18 cellular contexts compared by ENCODE assay signal in genomic region chr10:24153016-24153415, GRCh38. TPM values are rescaled to one million over a fixed set of nuclear protein-coding genes. Genes with fewer than 3 reads are reported as not detected.
A peak's percentile ranks its signal among the peaks of the same experiment; 100 is the strongest.
DNase-seq lines count a peak whose midpoint lies in the region; ATAC-seq and TF ChIP-seq lines count a peak whose summit lies in the region.
"Had no signal": no experiment of that assay in that cellular context is flagged by ENCODE, and none has a peak within 500 bp of the region (broad histone marks: within the 10 kb centered on the region; RNA-seq: fewer than 3 reads in every experiment).

No MANE protein-coding gene starts in this region.

- TF ChIP-seq POLR2A in gastroesophageal sphincter (IDR thresholded peaks at IDR 0.05), result no peak

- WGBS in gastroesophageal sphincter (ENCODE audit: low coverage in 1 of 2), 2 donors, result 59 to 78% methylated on average over 3 of the region's 3 CpGs

- no peak overlapping the region for H3K4me2 ChIP-seq in parathyroid adenoma (ENCODE audit: low read length)

- H3K9ac ChIP-seq in parathyroid adenoma, result no peak overlapping the region

- no peak for TF ChIP-seq EP300 in gastroesophageal sphincter (IDR thresholded peaks at IDR 0.05)

- H3K27me3 ChIP-seq in parathyroid adenoma (ENCODE audit: control insufficient read depth, insufficient read depth, low read length) (no peaks in the 10 kb centered on the region), gastroesophageal sphincter (no peaks in the 10 kb centered on the region)
- H3K27me3 ChIP-seq: Peyer's patch had no signal

- H3K4me1 ChIP-seq in parathyroid adenoma, result peaks cover 3% of the 10 kb centered on the region
- no peaks in the 10 kb centered on the region for H3K4me1 ChIP-seq in gastroesophageal sphincter
- H3K4me1 ChIP-seq: Peyer's patch had no signal

- no peaks in the 10 kb centered on the region for H3K79me2 ChIP-seq in parathyroid adenoma

- H2AFZ ChIP-seq in parathyroid adenoma, result peak overlapping the region; percentile 27

- H3K36me3 ChIP-seq in parathyroid adenoma (ENCODE audit: control insufficient read depth, insufficient read depth, low read length) (no peaks in the 10 kb centered on the region), gastroesophageal sphincter (no peaks in the 10 kb centered on the region)
- H3K36me3 ChIP-seq: Peyer's patch had no signal

- H3K27ac ChIP-seq in VCaP (peak overlapping the region; percentile 24), parathyroid adenoma (no peak overlapping the region), gastroesophageal sphincter (no peak overlapping the region)
- H3K27ac ChIP-seq: Peyer's patch had no signal

- H3K9me3 ChIP-seq in parathyroid adenoma (ENCODE audit: control insufficient read depth, low read length), result no peaks in the 10 kb centered on the region
- peaks cover 0 to 18% (median 0%) of the 10 kb centered on the region in 3 donors for H3K9me3 ChIP-seq in gastroesophageal sphincter
- H3K9me3 ChIP-seq: Peyer's patch had no signal

- no peak for ATAC-seq in gastroesophageal sphincter
- no peak for ATAC-seq in HG03439 (IDR thresholded peaks at IDR 0.05; ENCODE audit: unreplicated experiment)
- ATAC-seq: HepG2, Right ventricle myocardium inferior had no signal

- TF ChIP-seq CTCF in VCaP (conservative IDR thresholded peaks at IDR 0.05) (no peak), fibroblast of villous mesenchyme (IDR thresholded peaks at IDR 0.05; ENCODE audit: insufficient read depth, low read depth, low read length) (no peak), parathyroid adenoma (IDR thresholded peaks at IDR 0.05) (no peak), gastroesophageal sphincter (IDR thresholded peaks at IDR 0.05) (no peak)

- DNase-seq in EH (ENCODE audit: low read depth) (peak; percentile 0), fibroblast of villous mesenchyme (ENCODE audit: low read depth) (peak; percentile 26), NCI-H1048 (lab: John Stamatoyannopoulos, UW) (no peak), NOMO-1 treated with DMSO at 0.1 percent for 48 hours (lab: John Stamatoyannopoulos, UW; ENCODE audit: unreplicated experiment) (no peak)
- DNase-seq: C1 segment of cervical spinal cord, GOT3, KG1, NCI-H1092, NCI-H146, NCI-H2081 treated with DMSO at 0.1 percent for 48 hours, NCI-H510A treated with DMSO at 0.1 percent for 48 hours, Peyer's patch had no signal

- no peak overlapping the region for H3K4me3 ChIP-seq in fibroblast of villous mesenchyme (ENCODE audit: low read depth, low read length)
- H3K4me3 ChIP-seq in parathyroid adenoma (ENCODE audit: low read depth, low read length), result no peak overlapping the region
- no peak overlapping the region for H3K4me3 ChIP-seq in gastroesophageal sphincter
- H3K4me3 ChIP-seq: Peyer's patch had no signal

RNA-seq across cellular contexts. Expression of gene KIAA1217, which starts 55.9 kb away (rescaled TPM):
- total RNA-seq in fibroblast of villous mesenchyme (0.86 and 2.6 TPM in 2 replicates), gastroesophageal sphincter (10 to 100 TPM in 3 of 4 donors, 1 to 10 TPM in 1; 9.7 to 15.3 (median 12.7) TPM)

Comparison
In these comparisons a context has a peak if more than half of its experiments do, and no peak if none do; other contexts are left out.
1. DNase-seq: peak in EH (single experiment) and fibroblast of villous mesenchyme (single experiment); none in NCI-H1048 (single experiment) and NOMO-1 treated with DMSO at 0.1 percent for 48 hours (single experiment).